In genomic region chr22:41589601-41590365, GRCh38 we compare ENCODE assay signal across 8 cellular contexts. TPM values are rescaled to one million over a fixed set of nuclear protein-coding genes. Genes with fewer than 3 reads are reported as not detected.
A peak's percentile ranks its signal among the peaks of the same experiment; 100 is the strongest.
DNase-seq lines count a peak whose midpoint lies in the region; ATAC-seq and TF ChIP-seq lines count a peak whose summit lies in the region.

TSS of gene PMM1 (minus strand) at chr22:41589840. CDS start at chr22:41589805, 35 bp downstream.

- no peaks in the 10 kb centered on the region for H3K9me3 ChIP-seq in SK-N-SH
- no peaks in the 10 kb centered on the region for H3K9me3 ChIP-seq in suprapubic skin

- TF ChIP-seq RAD21 in SK-N-SH (IDR thresholded peaks at IDR 0.05; ENCODE audit: low read length): no peak

- H3K4me3 ChIP-seq in SK-N-SH (ENCODE audit: low read depth in 2 of 2, low read length in 1 of 2): peak within 1 kb of the TSS; percentile 66 to 70
- H3K4me3 ChIP-seq in suprapubic skin: peak within 1 kb of the TSS; percentile 96

- peak within 1 kb of the TSS; percentile 45 to 58; a peak in 3 of 4 replicates for H3K27ac ChIP-seq in SK-N-SH (ENCODE audit: low read depth in 2 of 2, low read length in 1 of 2)
- peak within 1 kb of the TSS; percentile 83 for H3K27ac ChIP-seq in suprapubic skin

- H3F3A ChIP-seq in SK-N-SH (replicated peaks; ENCODE audit: insufficient read depth): no peaks in the 10 kb centered on the region

- peak in 1 of 2 donors; percentile 59 for TF ChIP-seq POLR2A in suprapubic skin (IDR thresholded peaks at IDR 0.05)

- H3K9ac ChIP-seq in SK-N-SH: peak within 1 kb of the TSS; percentile 69

- DNase-seq in GM04504 (ENCODE audit: low read depth) (peak; percentile 99), NCI-H1048 (lab: John Stamatoyannopoulos, UW) (peak; percentile 98), SK-N-SH (peak; percentile 93), globus pallidus (ENCODE audit: low spot score) (peak; percentile 100), nucleus accumbens (lab: John Stamatoyannopoulos, UW) (peak; percentile 89 to 100 (median 100)), suprapubic skin (ENCODE audit: low spot score in 2 of 2) (peak; percentile 100)
- DNase-seq in activated naive CD4-positive, alpha-beta T cell treated with anti-CD3 and anti-CD28 coated beads, Interleukin-2, amount 50 U/mL, for 16 hours: peak; percentile 100

- peaks cover 17% of the 10 kb centered on the region; the same call in 1 of the 2 replicates for H3K79me2 ChIP-seq in SK-N-SH (ENCODE audit: insufficient read depth)

- ATAC-seq in HG02571 (IDR thresholded peaks at IDR 0.05; ENCODE audit: unreplicated experiment): peak; percentile 87

- H3K4me2 ChIP-seq in SK-N-SH: peak within 1 kb of the TSS; percentile 82

- H3K4me1 ChIP-seq in SK-N-SH (ENCODE audit: control insufficient read depth in 1 of 2, insufficient read depth in 2 of 2, low read depth in 1 of 2, low read length in 1 of 2): peaks cover 0 to 5% of the 10 kb centered on the region in 2 experiments; a peak in 1 of 4 replicates
- H3K4me1 ChIP-seq in suprapubic skin: peaks cover 23% of the 10 kb centered on the region

- CTCF ChIA-PET in SK-N-SH (lab: Yijun Ruan, JAX): interaction anchor here (1.0 to 1.5 kb wide), 4 partner anchors 8 to 57 kb away, joined by 3 to 7 read pairs (median 4); no protein-coding TSS in a partner anchor

- H2AFZ ChIP-seq in SK-N-SH (ENCODE audit: low read depth): 0 out of 2 replicates have a peak within 1 kb of the TSS, but pooled peaks have one; percentile 72

- H3K27me3 ChIP-seq in SK-N-SH (ENCODE audit: insufficient read depth) (no peaks in the 10 kb centered on the region), suprapubic skin (no peaks in the 10 kb centered on the region)

- 0% methylated on average over 11 of the region's 54 CpGs for WGBS in SK-N-SH (ENCODE audit: low lambda C conversion rate)
- WGBS in suprapubic skin: under 1% methylated on average over 18 of the region's 54 CpGs

- no peak for TF ChIP-seq CTCF in SK-N-SH (IDR thresholded peaks at IDR 0.05)
- no peak for TF ChIP-seq CTCF in suprapubic skin (IDR thresholded peaks at IDR 0.05)

- TF ChIP-seq EP300 in SK-N-SH (IDR thresholded peaks at IDR 0.05; ENCODE audit: borderline replicate concordance in 1 of 2, low read depth in 1 of 2, low read length in 1 of 2): no peak
- no peak for TF ChIP-seq EP300 in suprapubic skin (IDR thresholded peaks at IDR 0.05)

- no peaks in the 10 kb centered on the region for H4K20me1 ChIP-seq in SK-N-SH (ENCODE audit: insufficient read depth)

- POLR2A ChIA-PET in SK-N-SH (lab: Yijun Ruan, JAX): interaction anchor here (1.0 to 1.4 kb wide), 6 partner anchors 9 to 46 kb away, joined by 3 to 4 read pairs (median 4); partner anchors contain the start of gene POLR3H

- no peaks in the 10 kb centered on the region for H3K36me3 ChIP-seq in SK-N-SH (replicated peaks in 1 of 2; ENCODE audit: control insufficient read depth in 1 of 2, insufficient read depth in 2 of 2, low read length in 1 of 2)
- H3K36me3 ChIP-seq in suprapubic skin: peaks cover 2% of the 10 kb centered on the region

- no peaks in the 10 kb centered on the region for H3K9me2 ChIP-seq in SK-N-SH

TF ChIP-seq in SK-N-SH, 30 proteins besides CTCF, POLR2A, EP300 and RAD21:
- TF ChIP-seq CHD2 (IDR thresholded peaks at IDR 0.05; ENCODE audit: low read length, partially characterized antibody): peak; percentile 50
- TF ChIP-seq GABPA (IDR thresholded peaks at IDR 0.05; ENCODE audit: low read depth): peak; percentile 64
- TF ChIP-seq MEF2A (IDR thresholded peaks at IDR 0.05; ENCODE audit: borderline replicate concordance, low read depth): no peak
- TF ChIP-seq NRF1 (IDR thresholded peaks at IDR 0.05; ENCODE audit: low read depth, low read length): no peak
- peak; percentile 77 for TF ChIP-seq ELF1 (IDR thresholded peaks at IDR 0.05)
- peak; percentile 30; the same call in 1 of the 2 replicates for TF ChIP-seq POLR2AphosphoS5 (IDR thresholded peaks at IDR 0.05; ENCODE audit: low read depth, low read length)
- no peak for TF ChIP-seq GATA2 (CRISPR knock-in tag; IDR thresholded peaks at IDR 0.05)
- no peak for TF ChIP-seq TEAD4 (IDR thresholded peaks at IDR 0.05; ENCODE audit: borderline replicate concordance, insufficient read depth)
- peak; percentile 64; the same call in 1 of the 2 replicates for TF ChIP-seq TAF1 (IDR thresholded peaks at IDR 0.05; ENCODE audit: borderline replicate concordance, low read depth, low read length)
- TF ChIP-seq MAX (IDR thresholded peaks at IDR 0.05; ENCODE audit: low read depth): no peak; the same call in 1 of the 2 replicates
- TF ChIP-seq USF2 (IDR thresholded peaks at IDR 0.05; ENCODE audit: borderline replicate concordance, low read depth, low read length): no peak
- TF ChIP-seq RCOR1 (IDR thresholded peaks at IDR 0.05; ENCODE audit: low read length): no peak
- TF ChIP-seq PBX3 (IDR thresholded peaks at IDR 0.05): 0 out of 2 replicates have a peak, but pooled peaks have one; percentile 5
- TF ChIP-seq EZH2phosphoT487 (IDR thresholded peaks at IDR 0.05; ENCODE audit: borderline replicate concordance, low read depth): no peak
- TF ChIP-seq YY1 (IDR thresholded peaks at IDR 0.05; ENCODE audit: low read depth): no peak
- no peak for TF ChIP-seq RFX5 (IDR thresholded peaks at IDR 0.05; ENCODE audit: low read length)
- TF ChIP-seq NFIC (IDR thresholded peaks at IDR 0.05; ENCODE audit: borderline replicate concordance): no peak
- TF ChIP-seq SIN3A (IDR thresholded peaks at IDR 0.05; ENCODE audit: borderline replicate concordance, low read depth, low read length): no peak
- no peak for TF ChIP-seq SMC3 (IDR thresholded peaks at IDR 0.05; ENCODE audit: low read depth, low read length)
- no peak for TF ChIP-seq FOSL2 (IDR thresholded peaks at IDR 0.05; ENCODE audit: borderline replicate concordance, low read depth)
- peak; percentile 59 for TF ChIP-seq MXI1 (IDR thresholded peaks at IDR 0.05; ENCODE audit: low read depth, low read length)

RNA-seq across cellular contexts. Expression of gene PMM1, which starts in this region (rescaled TPM):
- polyA plus RNA-seq in SK-N-SH (2012; rRNA removed): 44.3 and 46.4 TPM in 2 replicates
- polyA plus RNA-seq in SK-N-SH (2012; cell fraction: cytosol; rRNA removed): 29.1 and 34.9 TPM in 2 replicates
- 79.8 and 109 TPM in 2 replicates for polyA plus RNA-seq in SK-N-SH (2012; cell fraction: nucleus; rRNA removed)
- 10 to 100 TPM; 35.7 to 48.5 (median 40.8) TPM for total RNA-seq in suprapubic skin

Comparison
In these comparisons a context has a peak if more than half of its experiments do, and no peak if none do; other contexts are left out.
1. Peak in every context shown above with its lines: DNase-seq, ATAC-seq, H3K4me3 ChIP-seq and H3K27ac ChIP-seq.